1 cellular context compared by ENCODE assay signal in the genomic region with DNA sequence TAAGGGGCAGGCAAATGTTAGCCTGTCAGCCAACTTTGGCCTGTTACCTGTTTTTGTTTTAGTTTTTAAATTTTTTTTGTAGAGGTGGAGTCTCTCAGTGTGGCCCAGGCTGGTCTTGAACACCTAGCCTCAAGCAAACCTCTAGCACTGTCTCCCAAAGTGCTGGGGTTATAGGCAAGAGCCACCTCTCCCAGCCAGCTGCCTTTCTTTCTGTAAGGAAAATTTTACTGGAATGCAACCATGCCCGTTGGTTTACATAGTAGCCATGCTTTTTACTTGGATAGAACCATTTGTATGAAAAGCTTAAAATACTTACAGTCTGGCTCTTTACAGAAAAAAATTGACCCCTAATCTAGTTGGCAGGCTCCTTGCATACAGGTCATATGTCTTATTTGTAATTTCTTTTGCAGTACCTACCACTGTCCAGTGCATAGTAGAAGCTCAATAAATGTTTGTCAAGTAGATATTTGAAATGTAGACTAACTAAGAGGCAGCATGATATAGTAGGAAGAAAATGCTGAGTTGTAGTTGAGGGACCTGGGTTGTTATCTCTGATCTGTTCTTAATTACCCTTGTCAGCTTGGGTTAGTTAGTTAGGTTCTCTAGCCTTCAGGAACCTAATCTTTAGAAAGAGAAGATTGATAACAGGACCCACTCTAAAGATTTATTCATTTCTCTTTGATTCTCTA.
TF ChIP-seq lines count a peak whose summit lies in the region.

No MANE protein-coding gene starts in this region.

TF ChIP-seq in WTC11, 78 proteins besides CTCF, POLR2A, EP300 and RAD21 (continued from another document):
- TF ChIP-seq, protein P1, sequence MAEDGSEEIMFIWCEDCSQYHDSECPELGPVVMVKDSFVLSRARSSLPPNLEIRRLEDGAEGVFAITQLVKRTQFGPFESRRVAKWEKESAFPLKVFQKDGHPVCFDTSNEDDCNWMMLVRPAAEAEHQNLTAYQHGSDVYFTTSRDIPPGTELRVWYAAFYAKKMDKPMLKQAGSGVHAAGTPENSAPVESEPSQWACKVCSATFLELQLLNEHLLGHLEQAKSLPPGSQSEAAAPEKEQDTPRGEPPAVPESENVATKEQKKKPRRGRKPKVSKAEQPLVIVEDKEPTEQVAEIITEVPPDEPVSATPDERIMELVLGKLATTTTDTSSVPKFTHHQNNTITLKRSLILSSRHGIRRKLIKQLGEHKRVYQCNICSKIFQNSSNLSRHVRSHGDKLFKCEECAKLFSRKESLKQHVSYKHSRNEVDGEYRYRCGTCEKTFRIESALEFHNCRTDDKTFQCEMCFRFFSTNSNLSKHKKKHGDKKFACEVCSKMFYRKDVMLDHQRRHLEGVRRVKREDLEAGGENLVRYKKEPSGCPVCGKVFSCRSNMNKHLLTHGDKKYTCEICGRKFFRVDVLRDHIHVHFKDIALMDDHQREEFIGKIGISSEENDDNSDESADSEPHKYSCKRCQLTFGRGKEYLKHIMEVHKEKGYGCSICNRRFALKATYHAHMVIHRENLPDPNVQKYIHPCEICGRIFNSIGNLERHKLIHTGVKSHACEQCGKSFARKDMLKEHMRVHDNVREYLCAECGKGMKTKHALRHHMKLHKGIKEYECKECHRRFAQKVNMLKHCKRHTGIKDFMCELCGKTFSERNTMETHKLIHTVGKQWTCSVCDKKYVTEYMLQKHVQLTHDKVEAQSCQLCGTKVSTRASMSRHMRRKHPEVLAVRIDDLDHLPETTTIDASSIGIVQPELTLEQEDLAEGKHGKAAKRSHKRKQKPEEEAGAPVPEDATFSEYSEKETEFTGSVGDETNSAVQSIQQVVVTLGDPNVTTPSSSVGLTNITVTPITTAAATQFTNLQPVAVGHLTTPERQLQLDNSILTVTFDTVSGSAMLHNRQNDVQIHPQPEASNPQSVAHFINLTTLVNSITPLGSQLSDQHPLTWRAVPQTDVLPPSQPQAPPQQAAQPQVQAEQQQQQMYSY (CRISPR knock-in tag; IDR thresholded peaks at IDR 0.05) = no peak
- TF ChIP-seq FOXJ3 (CRISPR knock-in tag; IDR thresholded peaks at IDR 0.05; ENCODE audit: borderline replicate concordance) (no peak), HMGA2 (CRISPR knock-in tag; IDR thresholded peaks at IDR 0.05) (no peak), PRRX2 (CRISPR knock-in tag; IDR thresholded peaks at IDR 0.05) (no peak), NFYB (CRISPR knock-in tag; conservative IDR thresholded peaks at IDR 0.05; ENCODE audit: low read depth) (no peak), SMAD4 (CRISPR knock-in tag; IDR thresholded peaks at IDR 0.05) (no peak), RORB (CRISPR knock-in tag; IDR thresholded peaks at IDR 0.05) (no peak), ESRRA (CRISPR knock-in tag; IDR thresholded peaks at IDR 0.05; ENCODE audit: borderline replicate concordance) (no peak), CREB1 (CRISPR knock-in tag; IDR thresholded peaks at IDR 0.05) (no peak)
